In the genomic region with DNA sequence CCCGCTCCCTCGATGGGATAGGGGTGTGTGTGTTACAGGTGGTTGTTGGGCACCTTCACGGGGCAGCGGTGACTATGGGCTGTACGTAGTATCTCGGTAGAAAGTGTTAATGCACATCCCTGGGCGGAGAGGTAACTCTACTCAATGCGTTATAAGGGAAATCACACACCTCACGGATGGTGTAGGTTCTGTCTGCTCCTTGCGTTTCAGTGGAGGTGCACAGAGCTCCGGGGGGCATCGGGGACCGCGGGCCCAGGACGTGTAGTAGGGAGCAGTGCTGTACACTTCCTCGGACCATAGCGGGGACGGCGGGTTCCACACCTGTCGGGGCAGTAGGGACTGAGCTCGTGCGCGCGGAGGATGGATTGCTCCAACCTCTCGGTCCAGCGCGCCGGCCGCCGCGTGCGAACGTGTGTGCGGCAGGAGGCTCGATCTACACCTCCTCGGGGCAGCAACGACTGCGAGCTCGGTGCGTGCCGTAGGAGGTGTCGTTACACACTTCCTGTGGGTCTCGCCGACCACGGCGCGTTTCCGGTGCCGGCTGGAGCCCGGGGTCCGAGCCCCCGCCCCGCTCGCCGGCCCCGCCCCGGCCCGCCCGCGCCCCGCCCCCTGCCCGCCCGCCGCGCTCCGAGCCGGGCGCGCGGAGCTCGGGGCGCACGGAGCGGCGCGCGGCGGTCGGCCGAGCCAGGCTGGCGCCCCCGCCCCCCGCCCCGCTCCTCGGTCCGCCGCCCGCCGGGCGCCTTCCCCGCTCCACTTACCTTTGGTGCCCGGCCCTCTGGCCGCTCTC, we compare ENCODE assay signal across 8 cellular contexts. TPM values are rescaled to one million over a fixed set of nuclear protein-coding genes. Genes with fewer than 3 reads are reported as not detected.
A peak's percentile ranks its signal among the peaks of the same experiment; 100 is the strongest.
DNase-seq lines count a peak whose midpoint lies in the region; ATAC-seq and TF ChIP-seq lines count a peak whose summit lies in the region.

A gene with protein sequence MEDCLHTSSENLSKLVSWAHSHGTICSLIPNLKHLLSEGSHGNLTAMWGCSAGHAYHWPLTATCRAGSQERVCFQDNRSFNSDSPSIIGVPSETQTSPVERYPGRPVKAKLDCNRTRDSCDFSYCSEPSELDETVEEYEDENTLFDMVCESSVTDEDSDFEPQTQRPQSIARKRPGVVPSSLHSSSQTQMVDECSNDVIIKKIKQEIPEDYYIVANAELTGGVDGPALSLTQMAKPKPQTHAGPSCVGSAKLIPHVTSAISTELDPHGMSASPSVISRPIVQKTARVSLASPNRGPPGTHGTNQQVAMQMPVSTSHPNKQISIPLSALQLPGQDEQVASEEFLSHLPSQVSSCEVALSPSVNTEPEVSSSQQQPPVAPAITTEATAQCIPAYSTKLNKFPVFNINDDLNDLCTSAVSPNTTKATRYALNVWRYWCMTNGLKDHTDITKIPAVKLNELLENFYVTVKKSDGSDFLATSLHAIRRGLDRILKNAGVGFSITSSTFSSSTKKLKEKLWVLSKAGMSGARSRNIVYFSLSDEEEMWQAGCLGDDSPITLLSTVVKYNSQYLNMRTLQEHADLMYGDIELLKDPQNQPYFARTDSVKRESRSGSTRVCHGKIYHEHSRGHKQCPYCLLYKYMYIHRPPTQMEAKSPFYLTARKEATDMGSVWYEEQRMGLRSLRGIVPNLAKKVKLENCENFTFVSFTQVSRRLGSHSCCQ (plus strand): TSS at position 607 of the 787 bp plus-strand sequence. CDS start 87,254 bp downstream, outside the sequence.

- no peaks in the 10 kb centered on the region for H3K36me3 Mint-ChIP-seq in natural killer cell treated with Interleukin-12 subunit alpha and Interleukin-12 subunit beta and Interleukin-15 and Interleukin-18, amount 100 ng/mL, for 72 hours

- H3K9me3 Mint-ChIP-seq in natural killer cell treated with Interleukin-12 subunit alpha and Interleukin-12 subunit beta and Interleukin-15 and Interleukin-18, amount 100 ng/mL, for 72 hours, result no peaks in the 10 kb centered on the region

- intact Hi-C loops in PC-3 (cut with micrococcal nuclease), result loop anchor here (2.0 to 10.0 kb wide), 3 partner anchors 102 to 220 kb away; a partner anchor contains a TSS

- H3K27ac ChIP-seq in HUES64 (ENCODE audit: low read depth, low read length) (peak within 1 kb of the TSS; percentile 89), PC-3 (ENCODE audit: low read length) (no peak within 1 kb of the TSS; the same call in 1 of the 2 replicates)

- peak within 1 kb of the TSS; percentile 97 for H2AFZ ChIP-seq in PC-3 (ENCODE audit: low read length)

- no peaks in the 10 kb centered on the region for H3K9me2 ChIP-seq in PC-3 (replicated peaks; ENCODE audit: low read length)

- H3K4me1 Mint-ChIP-seq in natural killer cell treated with Interleukin-12 subunit alpha and Interleukin-12 subunit beta and Interleukin-15 and Interleukin-18, amount 100 ng/mL, for 72 hours (ENCODE audit: low read depth in 2 of 2), result peaks cover 18 to 26% of the 10 kb centered on the region in 2 donors

- H3K4me1 ChIP-seq in HUES64 (ENCODE audit: insufficient read depth, low read length) (peaks cover 36% of the 10 kb centered on the region), PC-3 (ENCODE audit: insufficient read depth, low read length) (peaks cover 14% of the 10 kb centered on the region)

- peaks cover 6% of the 10 kb centered on the region; the same call in 1 of the 2 replicates for H3K36me3 ChIP-seq in HUES64 (ENCODE audit: insufficient read depth, low read length)
- no peaks in the 10 kb centered on the region for H3K36me3 ChIP-seq in PC-3 (ENCODE audit: low read depth, low read length)

- H3K27me3 Mint-ChIP-seq in natural killer cell treated with Interleukin-12 subunit alpha and Interleukin-12 subunit beta and Interleukin-15 and Interleukin-18, amount 100 ng/mL, for 72 hours, result no peaks in the 10 kb centered on the region

- H3K9me3 ChIP-seq in HUES64 (ENCODE audit: insufficient read depth, low read depth, low read length), result no peaks in the 10 kb centered on the region
- H3K9me3 ChIP-seq in PC-3 (ENCODE audit: low read length), result no peaks in the 10 kb centered on the region

- peaks cover 39% of the 10 kb centered on the region for H3K79me2 ChIP-seq in PC-3 (ENCODE audit: low read length)

- H3K4me3 Mint-ChIP-seq in natural killer cell treated with Interleukin-12 subunit alpha and Interleukin-12 subunit beta and Interleukin-15 and Interleukin-18, amount 100 ng/mL, for 72 hours, result peak within 1 kb of the TSS; percentile 93

- TF ChIP-seq CTCF in PC-3 (conservative IDR thresholded peaks at IDR 0.05; ENCODE audit: low read depth, low read length), result no peak

- POLR2A ChIA-PET in PC-3 (lab: Charles Lee; ENCODE audit: unreplicated experiment), result interaction anchor here (0.6 kb wide), 1 partner anchor 124 kb away, joined by 3 read pairs; no protein-coding TSS in a partner anchor

- H3K27ac Mint-ChIP-seq in natural killer cell treated with Interleukin-12 subunit alpha and Interleukin-12 subunit beta and Interleukin-15 and Interleukin-18, amount 100 ng/mL, for 72 hours, result peak within 1 kb of the TSS; percentile 74 to 89

- CTCF ChIA-PET in PC-3 (lab: Charles Lee), result no interaction called here

- TSS peak; percentile 73 for BruUV-seq in PC-3 (replicated peaks; lab: Mats Ljungman, UMichigan)

- H3K4me3 ChIP-seq in HUES64 (ENCODE audit: low read length) (peak within 1 kb of the TSS; percentile 96), PC-3 (ENCODE audit: low read length) (peak within 1 kb of the TSS; percentile 96)

- H3K27me3 ChIP-seq in HUES64 (ENCODE audit: insufficient read depth, low read length) (no peaks in the 10 kb centered on the region), PC-3 (ENCODE audit: low read length) (no peaks in the 10 kb centered on the region)

- no peaks in the 10 kb centered on the region for H3F3A ChIP-seq in PC-3 (ENCODE audit: low read length, unreplicated experiment)

- H3K9ac ChIP-seq in HUES64 (ENCODE audit: low read depth, low read length) (peak within 1 kb of the TSS; percentile 92), PC-3 (ENCODE audit: low read length) (peak within 1 kb of the TSS; percentile 79)

- DNase-seq in DMS153 treated with DMSO at 0.1 percent for 48 hours (lab: John Stamatoyannopoulos, UW; ENCODE audit: unreplicated experiment), result peak; percentile 64
- peak; percentile 74 for DNase-seq in PC-3
- DNase-seq in activated T-helper 1 cell treated with Interleukin-2 at 50 U/mL for 16 hours (ENCODE audit: low read depth), result peak; percentile 75
- DNase-seq in fibroblast of peridontal ligament (ENCODE audit: extremely low read depth), result peak; percentile 48
- peak; percentile 94 for DNase-seq in natural killer cell treated with Interleukin-12 subunit alpha and Interleukin-12 subunit beta and Interleukin-15 and Interleukin-18, amount 100 ng/mL, for 72 hours (ENCODE audit: low spot score)
- DNase-seq in stimulated activated naive CD8-positive, alpha-beta T cell treated with anti-CD3 and anti-CD28 coated beads, Interleukin-15, Interleukin-2, amounts not matched to agents 100 U/mL and 50 U/mL, for 24 hours, result peak; percentile 90

- H4K20me1 ChIP-seq in PC-3 (ENCODE audit: low read length), result no peaks in the 10 kb centered on the region

- WGBS in HUES64, result under 1% methylated on average over 92 of the region's 93 CpGs

- ATAC-seq in GM21515 (IDR thresholded peaks at IDR 0.05; ENCODE audit: unreplicated experiment), result peak; percentile 94
- peak; percentile 88 for ATAC-seq in PC-3
- ATAC-seq in natural killer cell treated with Interleukin-12 subunit alpha and Interleukin-12 subunit beta and Interleukin-15 and Interleukin-18, amount 100 ng/mL, for 72 hours, result peak; percentile 98
- ATAC-seq in stimulated activated naive CD8-positive, alpha-beta T cell treated with anti-CD3 and anti-CD28 coated beads, Interleukin-15, Interleukin-2, amounts not matched to agents 100 U/mL and 50 U/mL, for 24 hours, result peak; percentile 96

- H3K4me2 ChIP-seq in PC-3 (ENCODE audit: low read length), result peak within 1 kb of the TSS; percentile 99

RNA-seq across cellular contexts. Expression of the gene that starts here (rescaled TPM):
- 18.6 TPM for polyA plus RNA-seq in HUES64 (2013, experiment 1 of 2)
- polyA plus RNA-seq in HUES64 (2013, experiment 2 of 2), result 24.1 TPM
- 3.7 and 4.2 TPM in 2 replicates for total RNA-seq in PC-3 (2014; rRNA removed)
- total RNA-seq in natural killer cell treated with Interleukin-12 subunit alpha and Interleukin-12 subunit beta and Interleukin-15 and Interleukin-18, amount 100 ng/mL, for 72 hours, result 10 to 100 TPM in 1 of 2 donors, 1 to 10 TPM in 1; 3.5 to 14.6 TPM
